In genomic region chr4:103074598-103075434, GRCh38 we compare ENCODE assay signal across 9 cellular contexts. TPM values are rescaled to one million over a fixed set of nuclear protein-coding genes. Genes with fewer than 3 reads are reported as not detected.
A peak's percentile ranks its signal among the peaks of the same experiment; 100 is the strongest.
DNase-seq lines count a peak whose midpoint lies in the region; ATAC-seq, FAIRE-seq and TF ChIP-seq lines count a peak whose summit lies in the region.
"Had no signal": no experiment of that assay in that cellular context is flagged by ENCODE, and none has a peak within 500 bp of the region (broad histone marks: within the 10 kb centered on the region; RNA-seq: fewer than 3 reads in every experiment).

No MANE protein-coding gene starts in this region.

- H3K27ac ChIP-seq in HEK293 (ENCODE audit: extremely low read depth, low read depth, low read length): no peak overlapping the region
- H3K27ac ChIP-seq in PC-9: no peak overlapping the region
- H3K27ac ChIP-seq in HepG2 (ENCODE audit: extremely low read length, insufficient read depth, low read length): peak overlapping the region; percentile 90
- H3K27ac ChIP-seq: neutrophil had no signal

- TF ChIP-seq RAD21 in HepG2 (CRISPR knock-in tag; IDR thresholded peaks at IDR 0.05): no peak

- CTCF ChIA-PET in HEK293 (lab: Yijun Ruan, JAX): interaction anchor here (0.7 to 1.2 kb wide), 3 partner anchors 15 to 25 kb away, joined by 3 to 6 read pairs (median 4); partner anchors contain the start of gene BDH2
- CTCF ChIA-PET in PC-9 (lab: Charles Lee): no interaction called here
- CTCF ChIA-PET in HepG2 (lab: Yijun Ruan, JAX; ENCODE audit: low intra/inter-chr PET ratio, low total read pairs): no interaction called here

- H3K9me3 ChIP-seq in HEK293 (ENCODE audit: control insufficient read depth, insufficient read depth, low read depth, low read length) (no peaks in the 10 kb centered on the region), PC-9 (ENCODE audit: insufficient read depth, low read depth) (no peaks in the 10 kb centered on the region), HepG2 (ENCODE audit: low read length) (no peaks in the 10 kb centered on the region)
- H3K9me3 ChIP-seq: neutrophil had no signal

- H3K79me2 ChIP-seq in PC-9 (ENCODE audit: low read depth): peaks cover 15% of the 10 kb centered on the region
- peaks cover 55% of the 10 kb centered on the region for H3K79me2 ChIP-seq in HepG2 (ENCODE audit: insufficient read depth, low read length)

- H2AFZ ChIP-seq in PC-9 (no peak overlapping the region), HepG2 (ENCODE audit: low read length) (no peak overlapping the region)

- POLR2A ChIA-PET in HEK293 (lab: Yijun Ruan, JAX) (no interaction called here), PC-9 (lab: Charles Lee; ENCODE audit: unreplicated experiment) (interaction anchor here (0.5 kb wide), 1 partner anchor 215 kb away, joined by 3 read pairs; no protein-coding TSS in a partner anchor), HepG2 (lab: Yijun Ruan, JAX) (interaction anchor here (0.6 to 3.3 kb wide), 8 partner anchors 15 to 574 kb away, joined by 3 to 23 read pairs (median 4); partner anchors contain the start of genes BDH2, CISD2, NFKB1 and UBE2D3)

- H3K4me3 ChIP-seq in HEK293 (ENCODE audit: low read depth, low read length) (peak overlapping the region; percentile 65; the same call in 1 of the 2 replicates), PC-9 (peak overlapping the region; percentile 82; the same call in 1 of the 2 replicates), HepG2 (replicated peaks in 1 of 3; ENCODE audit: insufficient read depth in 1 of 3, low read depth in 2 of 3, low read length in 3 of 3) (peak overlapping the region; percentile 49 to 90 (median 81))

- no peaks in the 10 kb centered on the region for H3K27me3 ChIP-seq in PC-9 (ENCODE audit: insufficient read depth, low read depth)
- H3K27me3 ChIP-seq in HepG2 (ENCODE audit: control insufficient read depth in 1 of 2, insufficient read depth in 2 of 2, low read length in 2 of 2): no peaks in the 10 kb centered on the region; a peak in 1 of 5 replicates

- TF ChIP-seq POLR2A in GM18505 (IDR thresholded peaks at IDR 0.05; ENCODE audit: borderline replicate concordance, extremely low read depth, insufficient read depth, insufficient read length): no peak
- TF ChIP-seq POLR2A in HepG2 (IDR thresholded peaks at IDR 0.05; ENCODE audit: insufficient read depth in 1 of 2, low read depth in 2 of 2, low read length in 2 of 2): no peak

- TF ChIP-seq CTCF in HEK293 (tag by site-specific recombination; IDR thresholded peaks at IDR 0.05) (no peak), PC-9 (conservative IDR thresholded peaks at IDR 0.05) (no peak), HepG2 (CRISPR knock-in tag; IDR thresholded peaks at IDR 0.05) (no peak)

- H3K36me3 ChIP-seq in HEK293 (ENCODE audit: control insufficient read depth in 2 of 2, insufficient read depth in 1 of 2, low read length in 2 of 2) (peaks cover 0 to 3% of the 10 kb centered on the region in 2 experiments; a peak in 1 of 3 replicates), PC-9 (ENCODE audit: low read depth) (no peaks in the 10 kb centered on the region), HepG2 (replicated peaks in 1 of 2; ENCODE audit: control insufficient read depth in 1 of 2, insufficient read depth in 2 of 2, low read length in 2 of 2) (peaks cover 0 to 13% of the 10 kb centered on the region in 2 experiments; a peak in 1 of 5 replicates)
- H3K36me3 ChIP-seq: neutrophil had no signal

- no peaks in the 10 kb centered on the region for H3F3A ChIP-seq in PC-9 (ENCODE audit: insufficient read depth, low read depth)

- in situ Hi-C loops in HepG2 (cut with HindIII; ENCODE audit: extremely low pct_ligation_motif_present, low pct_unique_long_range_greater_than_20kb): no loop called here

- peak overlapping the region; percentile 98 for H3K9ac ChIP-seq in HepG2 (ENCODE audit: insufficient read depth, low read depth, low read length)

- 25% methylated on average over 10 of the region's 10 CpGs for WGBS in HepG2 (ENCODE audit: low lambda C conversion rate)

- intact Hi-C loops in PC-9 (cut with micrococcal nuclease; ENCODE audit: unreplicated experiment) (no loop called here), HepG2 (cut with micrococcal nuclease; ENCODE audit: unreplicated experiment) (loop anchor here (5.0 kb wide), 1 partner anchor 633 kb away; no protein-coding TSS in a partner anchor), Right ventricle myocardium inferior (cut with DNase I) (no loop called here)

- TF ChIP-seq EP300 in HepG2 (IDR thresholded peaks at IDR 0.05; ENCODE audit: low read depth in 2 of 2, low read length in 2 of 2): no peak
- TF ChIP-seq EP300 in HepG2 (CRISPR knock-in tag; IDR thresholded peaks at IDR 0.05; ENCODE audit: borderline replicate concordance): no peak

- BruUV-seq in PC-9 (replicated peaks; lab: Mats Ljungman, UMichigan) (no TSS peak), HepG2 (replicated peaks; lab: Mats Ljungman, UMichigan) (no TSS peak)

- no peaks in the 10 kb centered on the region for H3K9me2 ChIP-seq in PC-9 (ENCODE audit: insufficient read depth)

- no peaks in the 10 kb centered on the region for H3K4me1 ChIP-seq in HEK293 (ENCODE audit: control insufficient read depth, insufficient read depth, low read length)
- peaks cover 21% of the 10 kb centered on the region for H3K4me1 ChIP-seq in PC-9 (replicated peaks; ENCODE audit: insufficient read depth)
- H3K4me1 ChIP-seq in HepG2 (ENCODE audit: insufficient read depth, low read length): peaks cover 50% of the 10 kb centered on the region

- DNase-seq in PC-9: no peak
- DNase-seq in HepG2 (ENCODE audit: low spot score): no peak
- no peak for DNase-seq in COLO668 (lab: John Stamatoyannopoulos, UW; ENCODE audit: unreplicated experiment)
- no peak for DNase-seq in effector CD4-positive, alpha-beta T cell
- no peak for DNase-seq in Right ventricle myocardium inferior (ENCODE audit: missing footprints)

- H4K20me1 ChIP-seq in PC-9 (ENCODE audit: insufficient read depth): no peaks in the 10 kb centered on the region
- peaks cover 14% of the 10 kb centered on the region; the same call in 1 of the 2 replicates for H4K20me1 ChIP-seq in HepG2 (ENCODE audit: insufficient read depth, low read length)

- ATAC-seq in GM18505 (IDR thresholded peaks at IDR 0.05; ENCODE audit: unreplicated experiment) (peak; percentile 36), HepG2 (no peak), Right ventricle myocardium inferior (no peak)
- no peak for ATAC-seq in activated CD4-positive, CD25-positive, alpha-beta regulatory T cell treated with anti-CD3 and anti-CD28 coated beads, Interleukin-2, amount 50 U/mL, for 24 hours

- FAIRE-seq in HepG2 (lab: Jason Lieb, UNC): no peak

- H3K4me2 ChIP-seq in PC-9 (peak overlapping the region; percentile 85), HepG2 (ENCODE audit: low read depth, low read length) (peak overlapping the region; percentile 82)

RNA-seq across cellular contexts. Expression of gene SLC9B2, which starts 1.7 kb away (rescaled TPM):
- total RNA-seq in PC-9 (2021) (2.0 and 4.1 TPM in 2 replicates), HepG2 (2016; rRNA removed; fragmentation: Illumina TruSeq; extraction: Trizol) (38.5 and 38.9 TPM in 2 replicates), Right ventricle myocardium inferior (3.3 TPM)
- total RNA-seq in HepG2 (2016; cell fraction: cytosol; rRNA removed; fragmentation: Illumina TruSeq; extraction: Trizol; ENCODE audit: low read depth): 24.3 and 28.5 TPM in 2 replicates
- 35.0 and 37.7 TPM in 2 replicates for total RNA-seq in HepG2 (2016; cell fraction: insoluble cytoplasmic fraction; rRNA removed; fragmentation: Illumina TruSeq; extraction: Trizol)
- 43.9 and 47.9 TPM in 2 replicates for total RNA-seq in HepG2 (2016; cell fraction: membrane; rRNA removed; fragmentation: Illumina TruSeq; extraction: Trizol)
- total RNA-seq in HepG2 (2016; cell fraction: nucleus; rRNA removed; fragmentation: Illumina TruSeq; extraction: Trizol): 39.6 and 40.9 TPM in 2 replicates
- 22.3 and 23.5 TPM in 2 replicates for polyA plus RNA-seq in HepG2 (2011; rRNA removed)
- 13.2 and 23.4 TPM in 2 replicates for polyA plus RNA-seq in HepG2 (2011; cell fraction: cytosol; rRNA removed)
- 21.4 and 26.7 TPM in 2 replicates for polyA plus RNA-seq in HepG2 (2011; cell fraction: nucleus; rRNA removed)
- polyA plus RNA-seq in HepG2 (2012): 36.0 and 40.1 TPM in 2 replicates
- polyA plus RNA-seq in HepG2 (2016; cell fraction: cytosol; fragmentation: Illumina TruSeq; extraction: Trizol; ENCODE audit: low read depth): 30.2 and 35.0 TPM in 2 replicates
- polyA plus RNA-seq in HepG2 (2016; cell fraction: insoluble cytoplasmic fraction; fragmentation: Illumina TruSeq; extraction: Trizol; ENCODE audit: low read depth): 41.3 and 46.7 TPM in 2 replicates
- polyA plus RNA-seq in HepG2 (2016; cell fraction: membrane; fragmentation: Illumina TruSeq; extraction: Trizol; ENCODE audit: low read depth): 38.9 and 43.7 TPM in 2 replicates
- 31.1 and 35.8 TPM in 2 replicates for polyA plus RNA-seq in HepG2 (2016; cell fraction: nucleus; fragmentation: Illumina TruSeq; extraction: Trizol; ENCODE audit: insufficient read depth, low read depth)
- polyA minus RNA-seq in HepG2 (2011; rRNA and poly(A)+ RNA removed; ENCODE audit: low replicate concordance): 9.2 and 46.5 TPM in 2 replicates
- polyA minus RNA-seq in HepG2 (2011; cell fraction: cytosol; rRNA and poly(A)+ RNA removed): 13.6 and 19.6 TPM in 2 replicates
- 93.9 and 106 TPM in 2 replicates for polyA minus RNA-seq in HepG2 (2011; cell fraction: nucleus; rRNA and poly(A)+ RNA removed)

RNA-seq across cellular contexts. Expression of gene BDH2, which starts 24.8 kb away (rescaled TPM):
- total RNA-seq in PC-9 (2021) (9.5 and 10.1 TPM in 2 replicates), HepG2 (2016; rRNA removed; fragmentation: Illumina TruSeq; extraction: Trizol) (46.2 and 61.0 TPM in 2 replicates), Right ventricle myocardium inferior (25.4 TPM)
- 5.9 and 7.4 TPM in 2 replicates for total RNA-seq in HepG2 (2016; cell fraction: cytosol; rRNA removed; fragmentation: Illumina TruSeq; extraction: Trizol; ENCODE audit: low read depth)
- 43.7 and 65.1 TPM in 2 replicates for total RNA-seq in HepG2 (2016; cell fraction: insoluble cytoplasmic fraction; rRNA removed; fragmentation: Illumina TruSeq; extraction: Trizol)
- 9.9 and 10.2 TPM in 2 replicates for total RNA-seq in HepG2 (2016; cell fraction: membrane; rRNA removed; fragmentation: Illumina TruSeq; extraction: Trizol)
- 25.2 and 26.4 TPM in 2 replicates for total RNA-seq in HepG2 (2016; cell fraction: nucleus; rRNA removed; fragmentation: Illumina TruSeq; extraction: Trizol)
- 29.1 and 34.8 TPM in 2 replicates for polyA plus RNA-seq in HepG2 (2011; rRNA removed)
- 13.8 and 17.3 TPM in 2 replicates for polyA plus RNA-seq in HepG2 (2011; cell fraction: cytosol; rRNA removed)
- polyA plus RNA-seq in HepG2 (2011; cell fraction: nucleus; rRNA removed): 27.4 and 37.3 TPM in 2 replicates
- 18.9 and 28.5 TPM in 2 replicates for polyA plus RNA-seq in HepG2 (2012)
- 4.4 and 4.7 TPM in 2 replicates for polyA plus RNA-seq in HepG2 (2016; cell fraction: cytosol; fragmentation: Illumina TruSeq; extraction: Trizol; ENCODE audit: low read depth)
- 55.9 and 59.9 TPM in 2 replicates for polyA plus RNA-seq in HepG2 (2016; cell fraction: insoluble cytoplasmic fraction; fragmentation: Illumina TruSeq; extraction: Trizol; ENCODE audit: low read depth)
- 6.3 and 6.9 TPM in 2 replicates for polyA plus RNA-seq in HepG2 (2016; cell fraction: membrane; fragmentation: Illumina TruSeq; extraction: Trizol; ENCODE audit: low read depth)
- 36.7 and 40.0 TPM in 2 replicates for polyA plus RNA-seq in HepG2 (2016; cell fraction: nucleus; fragmentation: Illumina TruSeq; extraction: Trizol; ENCODE audit: insufficient read depth, low read depth)
- polyA minus RNA-seq in HepG2 (2011; rRNA and poly(A)+ RNA removed; ENCODE audit: low replicate concordance): 4.5 and 6.4 TPM in 2 replicates
- polyA minus RNA-seq in HepG2 (2011; cell fraction: cytosol; rRNA and poly(A)+ RNA removed): 3.3 and 9.4 TPM in 2 replicates
- 19.2 and 27.6 TPM in 2 replicates for polyA minus RNA-seq in HepG2 (2011; cell fraction: nucleus; rRNA and poly(A)+ RNA removed)

RNA-seq across cellular contexts. Expression of gene SLC9B1, which starts 55.3 kb away (rescaled TPM):
- total RNA-seq in PC-9 (2021): 0.60 TPM in 1 of 2 replicates, not detected in the other
- 0.20 TPM in 1 of 2 replicates, not detected in the other for total RNA-seq in HepG2 (2016; rRNA removed; fragmentation: Illumina TruSeq; extraction: Trizol)
- 0.71 and 0.81 TPM in 2 replicates for total RNA-seq in HepG2 (2016; cell fraction: cytosol; rRNA removed; fragmentation: Illumina TruSeq; extraction: Trizol; ENCODE audit: low read depth)
- total RNA-seq in HepG2 (2016; cell fraction: insoluble cytoplasmic fraction; rRNA removed; fragmentation: Illumina TruSeq; extraction: Trizol): 0.28 TPM in 1 of 2 replicates, not detected in the other
- total RNA-seq in HepG2 (2016; cell fraction: membrane; rRNA removed; fragmentation: Illumina TruSeq; extraction: Trizol): 0.24 and 0.31 TPM in 2 replicates
- total RNA-seq in HepG2 (2016; cell fraction: nucleus; rRNA removed; fragmentation: Illumina TruSeq; extraction: Trizol): 0.53 TPM in 1 of 2 replicates, not detected in the other
- 0.17 and 0.18 TPM in 2 replicates for polyA plus RNA-seq in HepG2 (2011; rRNA removed)
- polyA plus RNA-seq in HepG2 (2011; cell fraction: cytosol; rRNA removed): 0.13 and 0.45 TPM in 2 replicates
- 0.43 TPM in 1 of 2 replicates, not detected in the other for polyA plus RNA-seq in HepG2 (2011; cell fraction: nucleus; rRNA removed)
- polyA plus RNA-seq in HepG2 (2012): 0.29 and 1.1 TPM in 2 replicates
- 0.20 TPM in 1 of 2 replicates, not detected in the other for polyA plus RNA-seq in HepG2 (2016; cell fraction: cytosol; fragmentation: Illumina TruSeq; extraction: Trizol; ENCODE audit: low read depth)
- polyA plus RNA-seq in HepG2 (2016; cell fraction: insoluble cytoplasmic fraction; fragmentation: Illumina TruSeq; extraction: Trizol; ENCODE audit: low read depth): not detected in 2 replicates
- polyA plus RNA-seq in HepG2 (2016; cell fraction: membrane; fragmentation: Illumina TruSeq; extraction: Trizol; ENCODE audit: low read depth): not detected in 2 replicates
- polyA plus RNA-seq in HepG2 (2016; cell fraction: nucleus; fragmentation: Illumina TruSeq; extraction: Trizol; ENCODE audit: insufficient read depth, low read depth): not detected in 2 replicates
- polyA minus RNA-seq in HepG2 (2011; rRNA and poly(A)+ RNA removed; ENCODE audit: low replicate concordance): 0.12 TPM in 1 of 2 replicates, not detected in the other
- polyA minus RNA-seq in HepG2 (2011; cell fraction: cytosol; rRNA and poly(A)+ RNA removed): 1.1 TPM in 1 of 2 replicates, not detected in the other
- 2.6 and 4.0 TPM in 2 replicates for polyA minus RNA-seq in HepG2 (2011; cell fraction: nucleus; rRNA and poly(A)+ RNA removed)
- total RNA-seq in Right ventricle myocardium inferior: 0.95 TPM
